Comparison of ENCODE assay signal across 10 cellular contexts in genomic region chr14:104972301-104973211, GRCh38. TPM values are rescaled to one million over a fixed set of nuclear protein-coding genes. Genes with fewer than 3 reads are reported as not detected.
DNase-seq lines count a peak whose midpoint lies in the region; ATAC-seq and TF ChIP-seq lines count a peak whose summit lies in the region.
"Had no signal": no experiment of that assay in that cellular context is flagged by ENCODE, and none has a peak within 500 bp of the region (broad histone marks: within the 10 kb centered on the region; RNA-seq: fewer than 3 reads in every experiment).

No MANE protein-coding gene starts in this region.

- H3K9me3 Mint-ChIP-seq in effector memory CD8-positive, alpha-beta T cell: no peaks in the 10 kb centered on the region
- H3K9me3 Mint-ChIP-seq: activated CD4-positive, alpha-beta memory T cell treated with anti-CD3 and anti-CD28 coated beads for 36 hours had no signal

- no peaks in the 10 kb centered on the region for H4K20me1 ChIP-seq in fibroblast of lung (ENCODE audit: control insufficient read depth, extremely low read depth, insufficient read depth, low read length)

- H3K79me2 ChIP-seq in fibroblast of lung (ENCODE audit: control insufficient read depth, insufficient read depth, low read length): peaks cover 1% of the 10 kb centered on the region

- H3K36me3 ChIP-seq in NT2/D1 (ENCODE audit: insufficient read depth, insufficient read length, low read length) (no peaks in the 10 kb centered on the region), fibroblast of lung (ENCODE audit: control insufficient read depth, insufficient read depth, low read length) (no peaks in the 10 kb centered on the region)

- H3K4me2 ChIP-seq in fibroblast of lung (ENCODE audit: extremely low read depth, insufficient read depth, low read length): peak overlapping the region; percentile 45

- H3K4me3 ChIP-seq in NT2/D1 (ENCODE audit: insufficient read length, low read depth) (no peak overlapping the region), fibroblast of lung (replicated peaks in 1 of 4; ENCODE audit: control extremely low read depth in 1 of 4, insufficient read depth in 1 of 4, low read depth in 3 of 4, low read length in 4 of 4) (no peak overlapping the region)
- H3K4me3 ChIP-seq: GM12878 had no signal

- peaks cover 4 to 9% of the 10 kb centered on the region in 2 donors for H3K4me1 Mint-ChIP-seq in effector memory CD8-positive, alpha-beta T cell (ENCODE audit: low read depth in 2 of 2)

- H3K36me3 Mint-ChIP-seq in effector memory CD8-positive, alpha-beta T cell (ENCODE audit: insufficient read depth): peaks cover 6% of the 10 kb centered on the region
- H3K36me3 Mint-ChIP-seq: activated CD4-positive, alpha-beta memory T cell treated with anti-CD3 and anti-CD28 coated beads for 36 hours had no signal

- peak; percentile 90 for DNase-seq in Daoy (ENCODE audit: low read depth)
- DNase-seq in NT2/D1 (ENCODE audit: low read depth, low spot score): no peak
- DNase-seq in fibroblast of lung (ENCODE audit: low read depth in 2 of 2): peak; percentile 57 to 59
- peak; percentile 93 for DNase-seq in posterior vena cava (ENCODE audit: low spot score)
- no peak for DNase-seq in effector memory CD8-positive, alpha-beta T cell
- DNase-seq in stimulated activated CD4-positive, alpha-beta T cell treated with anti-CD3 and anti-CD28 coated beads, Interleukin-1b, Interleukin-23, amount 100 ng/mL, for 48 hours: no peak
- DNase-seq in head of caudate nucleus: no peak
- DNase-seq in NCI-H1694 (lab: John Stamatoyannopoulos, UW): no peak
- DNase-seq: activated CD4-positive, alpha-beta memory T cell treated with anti-CD3 and anti-CD28 coated beads for 36 hours had no signal

- no peak overlapping the region for H3K27ac Mint-ChIP-seq in effector memory CD8-positive, alpha-beta T cell
- H3K27ac Mint-ChIP-seq: activated CD4-positive, alpha-beta memory T cell treated with anti-CD3 and anti-CD28 coated beads for 36 hours had no signal

- H3K9ac ChIP-seq in NT2/D1 (ENCODE audit: insufficient read length, low read depth) (peak overlapping the region; percentile 67), fibroblast of lung (ENCODE audit: insufficient read depth, low read length) (peak overlapping the region; percentile 38)

- peaks cover 14% of the 10 kb centered on the region for H3K27me3 ChIP-seq in NT2/D1 (ENCODE audit: insufficient read depth, insufficient read length)
- no peaks in the 10 kb centered on the region for H3K27me3 ChIP-seq in fibroblast of lung (ENCODE audit: control insufficient read depth, insufficient read depth, low read length)

- H3K27me3 Mint-ChIP-seq in effector memory CD8-positive, alpha-beta T cell: peaks cover 22 to 59% of the 10 kb centered on the region in 2 donors

- no peak overlapping the region for H2AFZ ChIP-seq in fibroblast of lung (ENCODE audit: low read length)

- TF ChIP-seq CTCF in fibroblast of lung (conservative IDR thresholded peaks at IDR 0.05 in 1 of 2, IDR thresholded peaks at IDR 0.05 in 1 of 2; ENCODE audit: low read depth in 1 of 2, low read length in 2 of 2): no peak

- H3K4me1 ChIP-seq in NT2/D1 (ENCODE audit: insufficient read depth, insufficient read length): peaks cover 54% of the 10 kb centered on the region
- H3K4me1 ChIP-seq in fibroblast of lung (ENCODE audit: control insufficient read depth, extremely low read depth, insufficient read depth, low read length): peaks cover 46% of the 10 kb centered on the region

- H3K4me3 Mint-ChIP-seq in effector memory CD8-positive, alpha-beta T cell: no peak overlapping the region
- H3K4me3 Mint-ChIP-seq: activated CD4-positive, alpha-beta memory T cell treated with anti-CD3 and anti-CD28 coated beads for 36 hours had no signal

- intact Hi-C loops in posterior vena cava (cut with DNase I): no loop called here
- intact Hi-C loops in head of caudate nucleus (cut with DNase I): no loop called here

- H3K9me3 ChIP-seq in NT2/D1 (ENCODE audit: insufficient read depth, low read length) (no peaks in the 10 kb centered on the region), fibroblast of lung (ENCODE audit: control insufficient read depth, insufficient read depth, low read depth, low read length) (no peaks in the 10 kb centered on the region)

- no peak for ATAC-seq in effector memory CD8-positive, alpha-beta T cell (replicated peaks)
- ATAC-seq: GM12878 had no signal

- H3K27ac ChIP-seq in fibroblast of lung (ENCODE audit: insufficient read depth, low read length): peak overlapping the region; percentile 92

RNA-seq across cellular contexts. Expression of gene AHNAK2, which starts 5.6 kb away (rescaled TPM):
- 10.4 and 10.5 TPM in 2 replicates for total RNA-seq in Daoy (2014; rRNA removed; shearing (Covaris generic))
- total RNA-seq in fibroblast of lung (47.8 and 106 TPM in 2 replicates), posterior vena cava (100 to 1,000 TPM; 242 to 274 TPM)
- polyA plus RNA-seq in fibroblast of lung: 6.6 and 30.5 TPM in 2 replicates
- 19.4 and 61.0 TPM in 2 replicates for polyA plus RNA-seq in fibroblast of lung (2012)
- 42.9 and 144 TPM in 2 replicates for polyA minus RNA-seq in fibroblast of lung (ENCODE audit: low replicate concordance)

RNA-seq across cellular contexts. Expression of gene CLBA1, which starts 13.0 kb away (rescaled TPM):
- total RNA-seq in Daoy (2014; rRNA removed; shearing (Covaris generic)): 6.5 and 8.4 TPM in 2 replicates
- total RNA-seq in fibroblast of lung (8.0 and 11.7 TPM in 2 replicates), posterior vena cava (1 to 10 TPM; 4.7 to 5.6 TPM)
- 3.8 and 11.3 TPM in 2 replicates for polyA plus RNA-seq in fibroblast of lung
- polyA plus RNA-seq in fibroblast of lung (2012): 4.1 and 10.7 TPM in 2 replicates
- polyA minus RNA-seq in fibroblast of lung (ENCODE audit: low replicate concordance): 3.0 and 5.8 TPM in 2 replicates

RNA-seq across cellular contexts. Expression of gene PLD4, which starts 47.9 kb away (rescaled TPM):
- total RNA-seq in Daoy (2014; rRNA removed; shearing (Covaris generic)): not detected in 2 replicates
- under 0.01 and 0.17 TPM in 2 replicates for total RNA-seq in fibroblast of lung
- polyA plus RNA-seq in fibroblast of lung: 0.02 TPM in 1 of 2 replicates, not detected in the other
- 0.27 TPM in 1 of 2 replicates, not detected in the other for polyA plus RNA-seq in fibroblast of lung (2012)
- 0.89 TPM in 1 of 2 replicates, not detected in the other for polyA minus RNA-seq in fibroblast of lung (ENCODE audit: low replicate concordance)
- under 1 TPM in 1 of 2 donors, not detected in 1; 0.24 TPM for total RNA-seq in posterior vena cava
- total RNA-seq: activated CD4-positive, alpha-beta memory T cell treated with anti-CD3 and anti-CD28 coated beads for 36 hours had no signal

RNA-seq across cellular contexts. Expression of gene CDCA4, which starts 48.3 kb away (rescaled TPM):
- total RNA-seq in Daoy (2014; rRNA removed; shearing (Covaris generic)): 79.0 and 86.9 TPM in 2 replicates
- 7.9 and 8.0 TPM in 2 replicates for total RNA-seq in fibroblast of lung
- polyA plus RNA-seq in fibroblast of lung: 8.0 and 19.5 TPM in 2 replicates
- polyA plus RNA-seq in fibroblast of lung (2012): 9.1 and 21.3 TPM in 2 replicates
- 8.1 and 23.3 TPM in 2 replicates for polyA minus RNA-seq in fibroblast of lung (ENCODE audit: low replicate concordance)
- 1 to 10 TPM; 4.3 to 4.8 TPM for total RNA-seq in posterior vena cava

Comparison
In these comparisons a context has a peak if more than half of its experiments do, and no peak if none do; other contexts are left out.
1. DNase-seq: peak in Daoy (single experiment), fibroblast of lung (2 of 2) and posterior vena cava (single experiment); none in NT2/D1 (single experiment), effector memory CD8-positive, alpha-beta T cell (0 of 3), stimulated activated CD4-positive, alpha-beta T cell treated with anti-CD3 and anti-CD28 coated beads, Interleukin-1b, Interleukin-23, amount 100 ng/mL, for 48 hours (single experiment), head of caudate nucleus (0 of 42) and NCI-H1694 (single experiment).